ENCODE assay signal across 3 cellular contexts in genomic region chr17:8687732-8688131, GRCh38.
TF ChIP-seq lines count a peak whose summit lies in the region.

No MANE protein-coding gene starts in this region.

TF ChIP-seq in SK-N-SH, 30 proteins besides CTCF, POLR2A, EP300 and RAD21 (continued from another document):
- no peak for TF ChIP-seq IRF3 (IDR thresholded peaks at IDR 0.05; ENCODE audit: low read depth, low read length)
- no peak for TF ChIP-seq TEAD4 (IDR thresholded peaks at IDR 0.05; ENCODE audit: borderline replicate concordance, insufficient read depth)
- TF ChIP-seq MXI1 (IDR thresholded peaks at IDR 0.05; ENCODE audit: low read depth, low read length), result no peak
- TF ChIP-seq YY1 (IDR thresholded peaks at IDR 0.05; ENCODE audit: low read depth), result no peak
TF ChIP-seq in SK-N-SH: peak in this region for 1.

TF ChIP-seq in SK-N-SH treated with all-trans-retinoic acid at 6 μM for 48 hours, 23 proteins besides CTCF, POLR2A, EP300 and RAD21 (continued from another document):
- TF ChIP-seq RARB (CRISPR knock-in tag; IDR thresholded peaks at IDR 0.05) (no peak), ZNF565 (CRISPR knock-in tag; conservative IDR thresholded peaks at IDR 0.05; ENCODE audit: low read depth) (no peak), CREB5 (CRISPR knock-in tag; IDR thresholded peaks at IDR 0.05; ENCODE audit: low read depth) (no peak), TSHZ2 (CRISPR knock-in tag; IDR thresholded peaks at IDR 0.05) (no peak), ZNF70 (CRISPR knock-in tag; IDR thresholded peaks at IDR 0.05) (no peak), OSR1 (CRISPR knock-in tag; IDR thresholded peaks at IDR 0.05) (no peak), ARNTL (CRISPR knock-in tag; IDR thresholded peaks at IDR 0.05; ENCODE audit: borderline replicate concordance, low read depth) (no peak), PATZ1 (CRISPR knock-in tag; IDR thresholded peaks at IDR 0.05; ENCODE audit: borderline replicate concordance) (no peak), CSRNP3 (CRISPR knock-in tag; IDR thresholded peaks at IDR 0.05) (no peak), TOX (CRISPR knock-in tag; IDR thresholded peaks at IDR 0.05; ENCODE audit: borderline replicate concordance) (no peak), ZFP30 (CRISPR knock-in tag; IDR thresholded peaks at IDR 0.05) (no peak), ISL1 (CRISPR knock-in tag; IDR thresholded peaks at IDR 0.05) (no peak), ESRRG (CRISPR knock-in tag; IDR thresholded peaks at IDR 0.05) (no peak), ZFP3 (CRISPR knock-in tag; IDR thresholded peaks at IDR 0.05) (no peak), PPARA (CRISPR knock-in tag; IDR thresholded peaks at IDR 0.05; ENCODE audit: borderline replicate concordance) (no peak), ZNF8 (CRISPR knock-in tag; IDR thresholded peaks at IDR 0.05) (no peak), CSDC2 (CRISPR knock-in tag; IDR thresholded peaks at IDR 0.05) (no peak)

TF ChIP-seq in endothelial cell of umbilical vein, 7 proteins besides CTCF, POLR2A, EP300 and RAD21 (continued from another document):
- TF ChIP-seq JUN (IDR thresholded peaks at IDR 0.05; ENCODE audit: borderline replicate concordance, insufficient read depth, insufficient read length, low read depth) (no peak), FOS (IDR thresholded peaks at IDR 0.05; ENCODE audit: borderline replicate concordance, insufficient read depth, low read length) (no peak), MYC (IDR thresholded peaks at IDR 0.05; ENCODE audit: low read depth, low read length) (no peak), MAX (IDR thresholded peaks at IDR 0.05; ENCODE audit: insufficient read depth, insufficient read length) (no peak), GATA2 (IDR thresholded peaks at IDR 0.05; ENCODE audit: insufficient read depth, insufficient read length, low read depth, low read length) (no peak), POLR2AphosphoS5 (IDR thresholded peaks at IDR 0.05; ENCODE audit: insufficient read depth, low read depth, low read length) (no peak)
TF ChIP-seq in endothelial cell of umbilical vein: peak in this region for 0.
